Comparison of ENCODE assay signal across 11 cellular contexts in genomic region chr3:194689493-194689901, GRCh38. TPM values are rescaled to one million over a fixed set of nuclear protein-coding genes. Genes with fewer than 3 reads are reported as not detected.
DNase-seq lines count a peak whose midpoint lies in the region; FAIRE-seq and TF ChIP-seq lines count a peak whose summit lies in the region.
"Had no signal": no experiment of that assay in that cellular context is flagged by ENCODE, and none has a peak within 500 bp of the region (broad histone marks: within the 10 kb centered on the region; RNA-seq: fewer than 3 reads in every experiment).

No MANE protein-coding gene starts in this region.

- DNase-seq in AG08395 (ENCODE audit: low spot score) (peak; percentile 63), GM19239 (ENCODE audit: insufficient read length, low spot score) (no peak), mesenchymal stem cell (peak; percentile 60), HCEC 1CT (no peak), progenitor cell of endocrine pancreas (ENCODE audit: low spot score, unreplicated experiment) (no peak), NCI-H2029 treated with DMSO at 0.1 percent for 48 hours (lab: John Stamatoyannopoulos, UW) (no peak), NCI-H2081 (lab: John Stamatoyannopoulos, UW) (no peak)
- DNase-seq in activated naive CD8-positive, alpha-beta T cell treated with anti-CD3 and anti-CD28 coated beads for 36 hours, result peak; percentile 14
- DNase-seq: NCI-H187 had no signal

- no peak overlapping the region for H2BK15ac ChIP-seq in mesenchymal stem cell (ENCODE audit: low read depth, poor library complexity, severe bottlenecking)

- H3K27me3 ChIP-seq in mesenchymal stem cell (ENCODE audit: control insufficient read depth in 1 of 2, insufficient read depth in 1 of 2, low read length in 2 of 2), result peaks cover 1 to 17% of the 10 kb centered on the region in 2 experiments

- H3K27ac ChIP-seq in mesenchymal stem cell (ENCODE audit: low read length, poor library complexity, severe bottlenecking), result no peak overlapping the region

- H3K9me3 Mint-ChIP-seq in activated naive CD8-positive, alpha-beta T cell treated with anti-CD3 and anti-CD28 coated beads for 36 hours, result no peaks in the 10 kb centered on the region
- H3K9me3 Mint-ChIP-seq in progenitor cell of endocrine pancreas (ENCODE audit: low read depth), result no peaks in the 10 kb centered on the region

- peak overlapping the region; percentile 18 for H3K4me3 Mint-ChIP-seq in activated naive CD8-positive, alpha-beta T cell treated with anti-CD3 and anti-CD28 coated beads for 36 hours
- no peak overlapping the region for H3K4me3 Mint-ChIP-seq in progenitor cell of endocrine pancreas (ENCODE audit: low read depth)

- H3K36me3 ChIP-seq in mesenchymal stem cell (ENCODE audit: control insufficient read depth in 1 of 2, insufficient read depth in 2 of 2, low read depth in 1 of 2, low read length in 2 of 2), result peaks cover 5 to 10% of the 10 kb centered on the region in 2 experiments
- H3K36me3 ChIP-seq: adrenal gland, prostate gland had no signal

- peak; percentile 47 for FAIRE-seq in GM19239 (lab: Jason Lieb, UNC)

- H4K8ac ChIP-seq in mesenchymal stem cell (ENCODE audit: low read length), result no peak overlapping the region

- peaks cover 41% of the 10 kb centered on the region for H3K4me1 ChIP-seq in mesenchymal stem cell (ENCODE audit: control insufficient read depth, insufficient read depth, low read depth, low read length)

- peak overlapping the region; percentile 32 for H3K27ac Mint-ChIP-seq in activated naive CD8-positive, alpha-beta T cell treated with anti-CD3 and anti-CD28 coated beads for 36 hours
- no peak overlapping the region for H3K27ac Mint-ChIP-seq in progenitor cell of endocrine pancreas

- TF ChIP-seq CTCF in progenitor cell of endocrine pancreas (IDR thresholded peaks at IDR 0.05; ENCODE audit: unreplicated experiment), result no peak

- 40% methylated on average over 9 of the region's 9 CpGs for WGBS in mesenchymal stem cell

- H2BK5ac ChIP-seq in mesenchymal stem cell (ENCODE audit: low read depth, low read length, poor library complexity, severe bottlenecking), result no peak overlapping the region

- no peaks in the 10 kb centered on the region for H3K9me3 ChIP-seq in mesenchymal stem cell (ENCODE audit: control insufficient read depth, low read length)
- H3K9me3 ChIP-seq: adrenal gland, prostate gland had no signal

- H3K36me3 Mint-ChIP-seq in activated naive CD8-positive, alpha-beta T cell treated with anti-CD3 and anti-CD28 coated beads for 36 hours, result no peaks in the 10 kb centered on the region
- H3K36me3 Mint-ChIP-seq in progenitor cell of endocrine pancreas (ENCODE audit: insufficient read depth), result no peaks in the 10 kb centered on the region

- H2BK12ac ChIP-seq in mesenchymal stem cell (ENCODE audit: low read length in 2 of 2), result peak overlapping the region in 1 of 2 experiments; percentile 10

- H3K18ac ChIP-seq in mesenchymal stem cell (ENCODE audit: low read depth in 1 of 2, low read length in 2 of 2), result no peak overlapping the region

- H2BK120ac ChIP-seq in mesenchymal stem cell (ENCODE audit: low read depth, low read length), result no peak overlapping the region

- no peak overlapping the region for H2AK5ac ChIP-seq in mesenchymal stem cell (ENCODE audit: low read length, severe bottlenecking)

- peaks cover 39% of the 10 kb centered on the region for H3K4me1 Mint-ChIP-seq in activated naive CD8-positive, alpha-beta T cell treated with anti-CD3 and anti-CD28 coated beads for 36 hours
- H3K4me1 Mint-ChIP-seq in progenitor cell of endocrine pancreas (ENCODE audit: low read depth), result peaks cover 9% of the 10 kb centered on the region

- H3K9ac ChIP-seq in mesenchymal stem cell (ENCODE audit: low read length), result peak overlapping the region; percentile 91

- H4K91ac ChIP-seq in mesenchymal stem cell (ENCODE audit: low read length), result no peak overlapping the region

- H3K23ac ChIP-seq in mesenchymal stem cell (ENCODE audit: low read length in 2 of 2), result no peak overlapping the region

- H2AFZ ChIP-seq in mesenchymal stem cell (ENCODE audit: low read depth, low read length), result no peak overlapping the region

- H3K4ac ChIP-seq in mesenchymal stem cell (ENCODE audit: low read depth in 1 of 2, low read length in 2 of 2), result no peak overlapping the region

- H3K79me1 ChIP-seq in mesenchymal stem cell (replicated peaks; ENCODE audit: low read length, poor library complexity, severe bottlenecking), result peaks cover 1% of the 10 kb centered on the region

- peak overlapping the region in 1 of 2 experiments; percentile 91 for H3K4me3 ChIP-seq in mesenchymal stem cell (ENCODE audit: insufficient read depth in 1 of 2, low read depth in 1 of 2, low read length in 2 of 2)

- H3K4me2 ChIP-seq in mesenchymal stem cell (ENCODE audit: low read length, poor library complexity, severe bottlenecking), result no peak overlapping the region

- H3K27me3 Mint-ChIP-seq in activated naive CD8-positive, alpha-beta T cell treated with anti-CD3 and anti-CD28 coated beads for 36 hours, result peaks cover 24% of the 10 kb centered on the region
- H3K27me3 Mint-ChIP-seq in progenitor cell of endocrine pancreas, result peaks cover 63% of the 10 kb centered on the region

- no peak overlapping the region for H3K14ac ChIP-seq in mesenchymal stem cell (ENCODE audit: low read length in 2 of 2)

RNA-seq across cellular contexts. Expression of gene FAM43A, which starts 3.8 kb away (rescaled TPM):
- total RNA-seq in activated naive CD8-positive, alpha-beta T cell treated with anti-CD3 and anti-CD28 coated beads for 36 hours, result 1 to 10 TPM; 3.8 to 4.1 TPM
- 15.4 TPM for polyA plus RNA-seq in mesenchymal stem cell (2013, experiment 1 of 2)
- 15.3 TPM for polyA plus RNA-seq in mesenchymal stem cell (2013, experiment 2 of 2)
- 0.12 and 0.31 TPM in 2 replicates for total RNA-seq in progenitor cell of endocrine pancreas

RNA-seq across cellular contexts. Expression of gene LSG1, which starts 17.5 kb away (rescaled TPM):
- total RNA-seq in activated naive CD8-positive, alpha-beta T cell treated with anti-CD3 and anti-CD28 coated beads for 36 hours, result 10 to 100 TPM; 50.6 to 56.6 TPM
- polyA plus RNA-seq in mesenchymal stem cell (2013, experiment 1 of 2), result 21.0 TPM
- polyA plus RNA-seq in mesenchymal stem cell (2013, experiment 2 of 2), result 19.0 TPM
- total RNA-seq in progenitor cell of endocrine pancreas, result 51.0 and 52.9 TPM in 2 replicates

RNA-seq across cellular contexts. Expression of gene TMEM44, which starts 56.3 kb away (rescaled TPM):
- total RNA-seq in activated naive CD8-positive, alpha-beta T cell treated with anti-CD3 and anti-CD28 coated beads for 36 hours, result 1 to 10 TPM; 3.0 to 4.4 TPM
- 13.6 TPM for polyA plus RNA-seq in mesenchymal stem cell (2013, experiment 1 of 2)
- 13.3 TPM for polyA plus RNA-seq in mesenchymal stem cell (2013, experiment 2 of 2)
- total RNA-seq in progenitor cell of endocrine pancreas, result 40.1 and 44.7 TPM in 2 replicates

Comparison
In these comparisons a context has a peak if more than half of its experiments do, and no peak if none do; other contexts are left out.
1. DNase-seq: peak in AG08395 (single experiment), activated naive CD8-positive, alpha-beta T cell treated with anti-CD3 and anti-CD28 coated beads for 36 hours (single experiment) and mesenchymal stem cell (single experiment); none in GM19239 (single experiment), HCEC 1CT (single experiment), progenitor cell of endocrine pancreas (single experiment), NCI-H2029 treated with DMSO at 0.1 percent for 48 hours (single experiment) and NCI-H2081 (0 of 2).